Comparison of ENCODE assay signal across 8 cellular contexts in the genomic region with DNA sequence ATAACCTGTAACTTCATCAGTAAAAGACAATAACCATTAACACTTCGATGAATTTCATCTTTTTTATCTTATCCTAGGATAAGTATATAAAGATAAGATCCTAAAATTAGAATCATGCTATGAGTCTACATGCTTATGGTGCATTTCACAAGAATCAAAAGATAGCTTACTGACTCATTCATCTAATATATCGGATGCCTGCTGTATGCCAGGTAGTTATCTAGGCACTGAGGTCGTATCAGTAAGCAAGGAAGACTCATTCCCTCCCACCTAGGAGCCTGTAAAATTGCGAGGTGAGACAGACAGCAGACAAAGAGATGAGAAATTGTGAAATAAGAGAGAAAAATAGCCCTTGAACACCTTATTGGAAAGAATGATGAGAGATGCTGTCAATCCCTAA.
"Had no signal": no experiment of that assay in that cellular context is flagged by ENCODE, and none has a peak within 500 bp of the region (broad histone marks: within the 10 kb centered on the region; RNA-seq: fewer than 3 reads in every experiment).

No MANE protein-coding gene starts in this region.

- ATAC-seq: GM23338, K562 had no signal

- H2AFZ ChIP-seq: GM23338 had no signal

- DNase-seq: H9, HCEC 1CT, IMR-90 had no signal

- H3K4me3 ChIP-seq: GM23338, K562 had no signal

- FAIRE-seq: H1, H54, HTR-8/SVneo, K562 had no signal

- H3K4me2 ChIP-seq: GM23338 had no signal
